9 cellular contexts compared by ENCODE assay signal in the genomic region with DNA sequence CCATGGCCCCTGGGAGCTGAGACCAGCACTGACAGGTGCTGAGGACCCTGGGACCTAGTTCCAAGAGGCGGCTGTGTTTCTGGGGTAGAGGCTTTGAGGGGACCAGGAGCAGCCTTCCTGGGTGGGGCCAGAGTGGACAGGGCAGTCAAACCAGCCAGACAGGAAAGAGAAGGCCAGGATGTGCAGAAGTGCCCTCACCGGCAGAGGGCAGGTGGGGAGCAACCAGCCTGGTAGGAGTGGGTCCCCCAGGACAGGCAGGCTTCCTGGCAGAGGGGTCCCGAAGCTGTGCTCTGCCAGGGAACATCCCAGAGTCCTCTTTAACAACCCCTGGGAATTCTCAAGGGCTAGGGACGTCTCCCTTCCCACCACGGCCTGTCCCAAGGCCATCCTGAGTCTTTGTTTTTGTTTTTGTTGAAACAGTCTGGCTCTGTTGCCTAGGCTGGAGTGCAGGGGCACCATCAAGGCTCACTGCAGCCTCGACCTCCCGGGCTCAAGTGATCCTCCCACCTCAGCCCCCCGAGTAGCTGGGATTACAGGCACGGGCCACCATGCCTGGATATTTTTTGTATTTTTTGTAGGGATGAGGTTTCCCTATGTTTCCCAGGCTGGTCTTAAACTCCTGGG. TPM values are rescaled to one million over a fixed set of nuclear protein-coding genes. Genes with fewer than 3 reads are reported as not detected.
DNase-seq lines count a peak whose midpoint lies in the region; ATAC-seq and TF ChIP-seq lines count a peak whose summit lies in the region.
"Had no signal": no experiment of that assay in that cellular context is flagged by ENCODE, and none has a peak within 500 bp of the region (broad histone marks: within the 10 kb centered on the region; RNA-seq: fewer than 3 reads in every experiment).

No MANE protein-coding gene starts in this region.

- H3K9me3 Mint-ChIP-seq in Caco-2 (ENCODE audit: unreplicated experiment): no peaks in the 10 kb centered on the region
- H3K9me3 Mint-ChIP-seq: activated naive CD4-positive, alpha-beta T cell treated with anti-CD3 and anti-CD28 coated beads, Interleukin-2, amount 50 U/mL, for 24 hours had no signal

- H3K4me1 Mint-ChIP-seq in Caco-2 (ENCODE audit: low read depth, unreplicated experiment): peaks cover 8% of the 10 kb centered on the region
- H3K4me1 Mint-ChIP-seq: activated naive CD4-positive, alpha-beta T cell treated with anti-CD3 and anti-CD28 coated beads, Interleukin-2, amount 50 U/mL, for 24 hours had no signal

- POLR2A ChIA-PET in Caco-2 (lab: Charles Lee): no interaction called here

- H3K27me3 Mint-ChIP-seq in Caco-2 (ENCODE audit: insufficient read depth, unreplicated experiment): no peaks in the 10 kb centered on the region
- H3K27me3 Mint-ChIP-seq: activated naive CD4-positive, alpha-beta T cell treated with anti-CD3 and anti-CD28 coated beads, Interleukin-2, amount 50 U/mL, for 24 hours had no signal

- no peak overlapping the region for H3K9ac ChIP-seq in OCI-LY1 (ENCODE audit: low read length)

- H2AFZ ChIP-seq in OCI-LY1 (ENCODE audit: low read length): no peak overlapping the region

- H3K27ac Mint-ChIP-seq in Caco-2 (ENCODE audit: unreplicated experiment): peak overlapping the region; percentile 20
- H3K27ac Mint-ChIP-seq: activated naive CD4-positive, alpha-beta T cell treated with anti-CD3 and anti-CD28 coated beads, Interleukin-2, amount 50 U/mL, for 24 hours had no signal

- 45% methylated on average over 9 of the region's 9 CpGs for WGBS in right cardiac atrium

- H3K9me3 ChIP-seq in Caco-2 (no peaks in the 10 kb centered on the region), OCI-LY1 (ENCODE audit: low read length) (no peaks in the 10 kb centered on the region), right cardiac atrium (ENCODE audit: control insufficient read depth, low read length) (no peaks in the 10 kb centered on the region)

- H3K9me2 ChIP-seq in OCI-LY1 (ENCODE audit: low read depth, low read length): no peaks in the 10 kb centered on the region

- no TSS peak for BruUV-seq in Caco-2 (replicated peaks; lab: Mats Ljungman, UMichigan)

- intact Hi-C loops in Caco-2 (cut with micrococcal nuclease; ENCODE audit: unreplicated experiment): no loop called here
- intact Hi-C loops in right cardiac atrium (cut with DNase I): no loop called here

- peak; percentile 65 to 69 for DNase-seq in Caco-2
- peak in 1 of 3 donors; percentile 53 for DNase-seq in right cardiac atrium
- no peak for DNase-seq in stimulated activated naive CD4-positive, alpha-beta T cell treated with Interleukin-2 at 50 U/mL for 16 hours (lab: John Stamatoyannopoulos, UW)
- no peak for DNase-seq in A172 (ENCODE audit: low spot score)
- DNase-seq: DMS79 treated with DMSO at 0.1 percent for 48 hours; stimulated activated CD4-positive, alpha-beta T cell treated with anti-CD3 and anti-CD28 coated beads, Interleukin-12 subunit alpha, Interleukin-12 subunit beta, amount 100 ng/mL, for 4 hours had no signal

- H3K4me3 ChIP-seq in Caco-2 (ENCODE audit: low read depth, low read length) (no peak overlapping the region), OCI-LY1 (ENCODE audit: low read depth, low read length, poor library complexity, severe bottlenecking) (no peak overlapping the region), right cardiac atrium (ENCODE audit: low read length) (no peak overlapping the region)

- ATAC-seq in right cardiac atrium (peak; percentile 22 to 46), GM18858 (IDR thresholded peaks at IDR 0.05; ENCODE audit: unreplicated experiment) (no peak)

- peaks cover 10% of the 10 kb centered on the region for H3K4me1 ChIP-seq in Caco-2
- no peaks in the 10 kb centered on the region for H3K4me1 ChIP-seq in OCI-LY1 (ENCODE audit: insufficient read depth, low read length, severe bottlenecking)
- H3K4me1 ChIP-seq in right cardiac atrium (ENCODE audit: control insufficient read depth, insufficient read depth, low read length): no peaks in the 10 kb centered on the region

- TF ChIP-seq CTCF in Caco-2 (IDR thresholded peaks at IDR 0.05; ENCODE audit: insufficient read depth in 1 of 2, low read depth in 1 of 2, low read length in 1 of 2, severe bottlenecking in 1 of 2, unreplicated experiment in 1 of 2): peak; percentile 52 to 65
- peak; percentile 36 for TF ChIP-seq CTCF in OCI-LY1 (IDR thresholded peaks at IDR 0.05; ENCODE audit: low read length)

- H3K4me3 Mint-ChIP-seq in Caco-2 (ENCODE audit: unreplicated experiment): no peak overlapping the region
- H3K4me3 Mint-ChIP-seq: activated naive CD4-positive, alpha-beta T cell treated with anti-CD3 and anti-CD28 coated beads, Interleukin-2, amount 50 U/mL, for 24 hours had no signal

- H3K36me3 Mint-ChIP-seq in Caco-2 (ENCODE audit: insufficient read depth, unreplicated experiment): no peaks in the 10 kb centered on the region
- H3K36me3 Mint-ChIP-seq: activated naive CD4-positive, alpha-beta T cell treated with anti-CD3 and anti-CD28 coated beads, Interleukin-2, amount 50 U/mL, for 24 hours had no signal

- H4K20me1 ChIP-seq in OCI-LY1 (ENCODE audit: insufficient read depth, low read length): no peaks in the 10 kb centered on the region

- CTCF ChIA-PET in Caco-2 (lab: Charles Lee): no interaction called here

- no peak overlapping the region for H3K27ac ChIP-seq in OCI-LY1 (ENCODE audit: low read depth, low read length, poor library complexity, severe bottlenecking)
- no peak overlapping the region for H3K27ac ChIP-seq in right cardiac atrium (ENCODE audit: low read length)

- H3K27me3 ChIP-seq in Caco-2 (replicated peaks; ENCODE audit: control insufficient read depth, insufficient read depth, low read length): no peaks in the 10 kb centered on the region
- H3K27me3 ChIP-seq in OCI-LY1 (ENCODE audit: insufficient read depth, low read length): peaks cover 7% of the 10 kb centered on the region
- no peaks in the 10 kb centered on the region for H3K27me3 ChIP-seq in right cardiac atrium (ENCODE audit: control insufficient read depth, insufficient read depth)

- no peak overlapping the region for H3K4me2 ChIP-seq in OCI-LY1 (ENCODE audit: low read length)

- no peaks in the 10 kb centered on the region for H3K79me2 ChIP-seq in OCI-LY1 (ENCODE audit: insufficient read depth, low read length)

- H3F3A ChIP-seq in OCI-LY1 (ENCODE audit: insufficient read depth, low read length): no peaks in the 10 kb centered on the region

- H3K36me3 ChIP-seq in Caco-2 (ENCODE audit: control insufficient read depth, insufficient read depth, low read length) (no peaks in the 10 kb centered on the region), OCI-LY1 (ENCODE audit: insufficient read depth, low read length) (no peaks in the 10 kb centered on the region)

RNA-seq across cellular contexts. Expression of a gene that starts 3.0 kb away (rescaled TPM):
- total RNA-seq in Caco-2 (2022) (not detected in 2 replicates), right cardiac atrium (under 1 TPM in 1 of 4 donors, not detected in 3; 0.11 TPM)
- 0.05 TPM for polyA plus RNA-seq in right cardiac atrium
- 0.38 TPM in 1 of 2 replicates, not detected in the other for total RNA-seq in A172 (2014; rRNA removed; shearing (Covaris generic))

RNA-seq across cellular contexts. Expression of a gene that starts 20.2 kb away (rescaled TPM):
- total RNA-seq in Caco-2 (2022): 2.5 TPM in 2 replicates
- 1 to 10 TPM; 3.2 to 7.1 (median 4.8) TPM for total RNA-seq in right cardiac atrium
- polyA plus RNA-seq in right cardiac atrium: 5.7 TPM
- 1.5 and 2.0 TPM in 2 replicates for total RNA-seq in A172 (2014; rRNA removed; shearing (Covaris generic))

RNA-seq across cellular contexts. Expression of a gene that starts 32.8 kb away (rescaled TPM):
- 7.7 and 8.6 TPM in 2 replicates for total RNA-seq in Caco-2 (2022)
- total RNA-seq in right cardiac atrium: 10 to 100 TPM in 2 of 4 donors, 1 to 10 TPM in 2; 8.9 to 14.4 (median 9.7) TPM
- polyA plus RNA-seq in right cardiac atrium: 18.4 TPM
- 10.2 and 10.3 TPM in 2 replicates for total RNA-seq in A172 (2014; rRNA removed; shearing (Covaris generic))

RNA-seq across cellular contexts. Expression of a gene that starts 44.5 kb away (rescaled TPM):
- total RNA-seq in Caco-2 (2022) (100 and 114 TPM in 2 replicates), right cardiac atrium (100 to 1,000 TPM; 197 to 235 (median 223) TPM)
- 180 TPM for polyA plus RNA-seq in right cardiac atrium
- total RNA-seq in A172 (2014; rRNA removed; shearing (Covaris generic)): 328 and 380 TPM in 2 replicates

RNA-seq across cellular contexts. Expression of a gene that starts 44.8 kb away (rescaled TPM):
- total RNA-seq in Caco-2 (2022) (25.8 and 28.3 TPM in 2 replicates), right cardiac atrium (100 to 1,000 TPM; 116 to 170 (median 144) TPM)
- 194 TPM for polyA plus RNA-seq in right cardiac atrium
- 6.5 and 11.0 TPM in 2 replicates for total RNA-seq in A172 (2014; rRNA removed; shearing (Covaris generic))

Comparison
In these comparisons a context has a peak if more than half of its experiments do, and no peak if none do; other contexts are left out.
1. DNase-seq: peak in Caco-2 (2 of 2); none in stimulated activated naive CD4-positive, alpha-beta T cell treated with Interleukin-2 at 50 U/mL for 16 hours (single experiment) and A172 (single experiment).